ENCODE assay signal across 12 cellular contexts in genomic region chr22:45709004-45709739, GRCh38. TPM values are rescaled to one million over a fixed set of nuclear protein-coding genes. Genes with fewer than 3 reads are reported as not detected.
A peak's percentile ranks its signal among the peaks of the same experiment; 100 is the strongest.
DNase-seq lines count a peak whose midpoint lies in the region; ATAC-seq and TF ChIP-seq lines count a peak whose summit lies in the region.
"Had no signal": no experiment of that assay in that cellular context is flagged by ENCODE, and none has a peak within 500 bp of the region (broad histone marks: within the 10 kb centered on the region; RNA-seq: fewer than 3 reads in every experiment).

No MANE protein-coding gene starts in this region.

- H3K4me3 Mint-ChIP-seq in activated CD4-positive, alpha-beta T cell treated with anti-CD3 and anti-CD28 coated beads for 36 hours, result no peak overlapping the region
- H3K4me3 Mint-ChIP-seq in endothelial cell (ENCODE audit: unreplicated experiment), result no peak overlapping the region

- CTCF ChIA-PET in activated CD4-positive, alpha-beta T cell treated with anti-CD3 and anti-CD28 coated beads for 36 hours (lab: Charles Lee), result no interaction called here
- CTCF ChIA-PET in PC-3 (lab: Charles Lee), result no interaction called here

- H3K27ac ChIP-seq in PC-3 (ENCODE audit: low read length), result peak overlapping the region; percentile 87
- H3K27ac ChIP-seq in smooth muscle cell (ENCODE audit: low read depth), result peak overlapping the region; percentile 93
- H3K27ac ChIP-seq: neutrophil had no signal

- H3K9me2 ChIP-seq in PC-3 (replicated peaks; ENCODE audit: low read length), result no peaks in the 10 kb centered on the region

- H2AFZ ChIP-seq in PC-3 (ENCODE audit: low read length), result no peak overlapping the region
- H2AFZ ChIP-seq in smooth muscle cell (ENCODE audit: low read depth), result no peak overlapping the region

- TF ChIP-seq CTCF in PC-3 (conservative IDR thresholded peaks at IDR 0.05; ENCODE audit: low read depth, low read length) (no peak), endothelial cell (IDR thresholded peaks at IDR 0.05; ENCODE audit: unreplicated experiment) (no peak), smooth muscle cell (IDR thresholded peaks at IDR 0.05; ENCODE audit: borderline replicate concordance, insufficient read depth, poor library complexity, severe bottlenecking) (no peak)

- H3K4me2 ChIP-seq in PC-3 (ENCODE audit: low read length) (peak overlapping the region; percentile 19; the same call in 1 of the 2 replicates), smooth muscle cell (peak overlapping the region; percentile 36)

- intact Hi-C loops in activated CD4-positive, alpha-beta T cell treated with anti-CD3 and anti-CD28 coated beads for 36 hours (cut with DNase I, micrococcal nuclease), result no loop called here
- intact Hi-C loops in PC-3 (cut with micrococcal nuclease), result loop anchor here (5.0 kb wide), 1 partner anchor 62 kb away; no protein-coding TSS in a partner anchor

- POLR2A ChIA-PET in activated CD4-positive, alpha-beta T cell treated with anti-CD3 and anti-CD28 coated beads for 36 hours (lab: Charles Lee), result no interaction called here
- POLR2A ChIA-PET in PC-3 (lab: Charles Lee; ENCODE audit: unreplicated experiment), result no interaction called here

- no peaks in the 10 kb centered on the region for H3K27me3 ChIP-seq in PC-3 (ENCODE audit: low read length)
- H3K27me3 ChIP-seq in smooth muscle cell (ENCODE audit: low read depth), result no peaks in the 10 kb centered on the region
- H3K27me3 ChIP-seq: neutrophil had no signal

- H3K4me1 Mint-ChIP-seq in activated CD4-positive, alpha-beta T cell treated with anti-CD3 and anti-CD28 coated beads for 36 hours, result peaks cover 26% of the 10 kb centered on the region
- H3K4me1 Mint-ChIP-seq in endothelial cell (ENCODE audit: unreplicated experiment), result peaks cover 15% of the 10 kb centered on the region

- H3K9me3 ChIP-seq in PC-3 (ENCODE audit: low read length) (no peaks in the 10 kb centered on the region), smooth muscle cell (replicated peaks; ENCODE audit: low read depth) (no peaks in the 10 kb centered on the region)
- H3K9me3 ChIP-seq: neutrophil had no signal

- H3F3A ChIP-seq in PC-3 (ENCODE audit: low read length, unreplicated experiment) (no peaks in the 10 kb centered on the region), smooth muscle cell (ENCODE audit: low read depth) (peaks cover 20% of the 10 kb centered on the region)

- H3K36me3 Mint-ChIP-seq in activated CD4-positive, alpha-beta T cell treated with anti-CD3 and anti-CD28 coated beads for 36 hours (ENCODE audit: low read depth), result peaks cover 53% of the 10 kb centered on the region
- H3K36me3 Mint-ChIP-seq in endothelial cell (ENCODE audit: low read depth, unreplicated experiment), result peaks cover 9% of the 10 kb centered on the region

- H3K9me3 Mint-ChIP-seq in activated CD4-positive, alpha-beta T cell treated with anti-CD3 and anti-CD28 coated beads for 36 hours (ENCODE audit: low read depth), result no peaks in the 10 kb centered on the region
- H3K9me3 Mint-ChIP-seq in endothelial cell (ENCODE audit: unreplicated experiment), result no peaks in the 10 kb centered on the region

- H3K79me2 ChIP-seq in PC-3 (ENCODE audit: low read length), result peaks cover 77% of the 10 kb centered on the region
- H3K79me2 ChIP-seq in smooth muscle cell (ENCODE audit: low read depth), result peaks cover 75% of the 10 kb centered on the region

- BruUV-seq in PC-3 (replicated peaks; lab: Mats Ljungman, UMichigan), result no TSS peak

- H3K36me3 ChIP-seq in PC-3 (ENCODE audit: low read depth, low read length) (peaks cover 30% of the 10 kb centered on the region), smooth muscle cell (ENCODE audit: low read depth) (peaks cover 7% of the 10 kb centered on the region)

- H3K27ac Mint-ChIP-seq in activated CD4-positive, alpha-beta T cell treated with anti-CD3 and anti-CD28 coated beads for 36 hours, result peak overlapping the region; percentile 35
- H3K27ac Mint-ChIP-seq in endothelial cell (ENCODE audit: unreplicated experiment), result peak overlapping the region; percentile 3

- H3K4me3 ChIP-seq in PC-3 (ENCODE audit: low read length) (no peak overlapping the region), smooth muscle cell (no peak overlapping the region)

- WGBS in smooth muscle cell (ENCODE audit: low lambda C conversion rate), result 53% methylated on average over 5 of the region's 5 CpGs

- H3K4me1 ChIP-seq in PC-3 (ENCODE audit: insufficient read depth, low read length), result peaks cover 29% of the 10 kb centered on the region
- H3K4me1 ChIP-seq in smooth muscle cell (ENCODE audit: low read depth), result peaks cover 7% of the 10 kb centered on the region

- peak; percentile 14 for DNase-seq in activated CD4-positive, alpha-beta T cell treated with anti-CD3 and anti-CD28 coated beads for 36 hours
- no peak for DNase-seq in activated CD4-positive, alpha-beta T cell treated with anti-CD3 and anti-CD28 coated beads, Interleukin-2, amount 50 U/mL, for 48 hours
- peak; percentile 74 for DNase-seq in PC-3
- no peak for DNase-seq in endothelial cell (ENCODE audit: low spot score)
- no peak for DNase-seq in smooth muscle cell (lab: John Stamatoyannopoulos, UW; ENCODE audit: unreplicated experiment)
- DNase-seq in stimulated activated CD4-positive, alpha-beta T cell treated with anti-CD3 and anti-CD28 coated beads, Interleukin-4, amount 100 ng/mL, for 24 hours, result no peak
- DNase-seq in NAMALWA (ENCODE audit: low spot score), result no peak
- DNase-seq: AML-193, erythroblast, NCI-H2081 treated with DMSO at 0.1 percent for 48 hours had no signal

- ATAC-seq in activated CD4-positive, alpha-beta T cell treated with anti-CD3 and anti-CD28 coated beads for 36 hours, result peak; percentile 83
- ATAC-seq in PC-3, result peak; percentile 91
- no peak for ATAC-seq in GM18858 (IDR thresholded peaks at IDR 0.05; ENCODE audit: unreplicated experiment)

- H3K27me3 Mint-ChIP-seq in activated CD4-positive, alpha-beta T cell treated with anti-CD3 and anti-CD28 coated beads for 36 hours, result no peaks in the 10 kb centered on the region
- H3K27me3 Mint-ChIP-seq in endothelial cell (ENCODE audit: unreplicated experiment), result no peaks in the 10 kb centered on the region

- H3K9ac ChIP-seq in PC-3 (ENCODE audit: low read length), result no peak overlapping the region; the same call in 1 of the 2 replicates
- H3K9ac ChIP-seq in smooth muscle cell (ENCODE audit: low read depth), result peak overlapping the region; percentile 61

- 0 out of 2 replicates have a peak, but pooled peaks cover 4% of the 10 kb centered on the region for H4K20me1 ChIP-seq in PC-3 (ENCODE audit: low read length)
- peaks cover 90% of the 10 kb centered on the region for H4K20me1 ChIP-seq in smooth muscle cell (ENCODE audit: low read depth)

RNA-seq across cellular contexts. Expression of gene ATXN10, which starts 37.5 kb away (rescaled TPM):
- total RNA-seq in activated CD4-positive, alpha-beta T cell treated with anti-CD3 and anti-CD28 coated beads for 36 hours, result 100 to 1,000 TPM in 1 of 2 experiments, 10 to 100 TPM in 1; 87.1 to 101 TPM
- total RNA-seq in PC-3 (2014; rRNA removed), result 40.6 and 56.3 TPM in 2 replicates
- 152 TPM for total RNA-seq in endothelial cell (ENCODE audit: unreplicated experiment)
- 117 and 140 TPM in 2 replicates for total RNA-seq in smooth muscle cell
- 131 and 164 TPM in 2 replicates for polyA plus RNA-seq in smooth muscle cell

Comparison
In these comparisons a context has a peak if more than half of its experiments do, and no peak if none do; other contexts are left out.
1. DNase-seq: peak in activated CD4-positive, alpha-beta T cell treated with anti-CD3 and anti-CD28 coated beads for 36 hours (single experiment) and PC-3 (single experiment); none in activated CD4-positive, alpha-beta T cell treated with anti-CD3 and anti-CD28 coated beads, Interleukin-2, amount 50 U/mL, for 48 hours (0 of 2), endothelial cell (single experiment), smooth muscle cell (single experiment), stimulated activated CD4-positive, alpha-beta T cell treated with anti-CD3 and anti-CD28 coated beads, Interleukin-4, amount 100 ng/mL, for 24 hours (single experiment) and NAMALWA (single experiment).